23 cellular contexts compared by ENCODE assay signal in genomic region chr1:51859333-51859732, GRCh38. TPM values are rescaled to one million over a fixed set of nuclear protein-coding genes. Genes with fewer than 3 reads are reported as not detected.
DNase-seq lines count a peak whose midpoint lies in the region; ATAC-seq lines count a peak whose summit lies in the region.
"Had no signal": no experiment of that assay in that cellular context is flagged by ENCODE, and none has a peak within 500 bp of the region (broad histone marks: within the 10 kb centered on the region; RNA-seq: fewer than 3 reads in every experiment).

No MANE protein-coding gene starts in this region.

- H3K23ac ChIP-seq in mesenchymal stem cell (ENCODE audit: low read length in 2 of 2), result no peak overlapping the region

- no peak for DNase-seq in central memory CD8-positive, alpha-beta T cell (ENCODE audit: low spot score in 2 of 2)
- DNase-seq in myocyte (ENCODE audit: low read depth) (peak; percentile 72), NOMO-1 treated with dmso at 0.1 percent for 144 hours (lab: John Stamatoyannopoulos, UW; ENCODE audit: unreplicated experiment) (no peak), mesenchymal stem cell (no peak), MG63 (no peak)
- peak in 1 of 2 donors; percentile 33 for DNase-seq in stimulated activated effector memory CD8-positive, alpha-beta T cell treated with anti-CD3 and anti-CD28 coated beads, Interleukin-12 subunit alpha, Interleukin-12 subunit beta, amount 100 ng/mL, for 72 hours (ENCODE audit: low spot score in 2 of 2)
- DNase-seq: C1 segment of cervical spinal cord; CD4-positive, alpha-beta memory T cell; DMS 273 treated with DMSO at 0.1 percent for 48 hours; DMS79 treated with DMSO at 0.1 percent for 48 hours; GF-D8; IMR-90; NCI-H1092 treated with DMSO at 0.1 percent for 48 hours; NCI-H1436; NCI-H187; NCI-H2081 treated with DMSO at 0.1 percent for 48 hours; NCI-H2171 treated with DMSO at 0.1 percent for 48 hours; NCI-H345; NCI-H510A treated with DMSO at 0.1 percent for 48 hours; PC-3; SK-N-SH had no signal

- H3K36me3 ChIP-seq in HUES48 (ENCODE audit: control insufficient read depth, insufficient read depth, low read length) (peaks cover 12% of the 10 kb centered on the region), mesenchymal stem cell (ENCODE audit: control insufficient read depth in 1 of 2, insufficient read depth in 2 of 2, low read depth in 1 of 2, low read length in 2 of 2) (peaks cover 0 to 13% of the 10 kb centered on the region in 2 experiments), MG63 (peaks cover 28% of the 10 kb centered on the region)

- H3K27ac Mint-ChIP-seq in central memory CD8-positive, alpha-beta T cell (ENCODE audit: low read depth), result peak overlapping the region; percentile 44
- H3K27ac Mint-ChIP-seq in stimulated activated effector memory CD8-positive, alpha-beta T cell treated with anti-CD3 and anti-CD28 coated beads, Interleukin-12 subunit alpha, Interleukin-12 subunit beta, amount 100 ng/mL, for 72 hours, result peak overlapping the region; percentile 50

- no peak overlapping the region for H3K18ac ChIP-seq in mesenchymal stem cell (ENCODE audit: low read depth in 1 of 2, low read length in 2 of 2)

- no peak overlapping the region for H4K91ac ChIP-seq in mesenchymal stem cell (ENCODE audit: low read length)

- no peak overlapping the region for H2BK12ac ChIP-seq in mesenchymal stem cell (ENCODE audit: low read length in 2 of 2)

- no peak for ATAC-seq in central memory CD8-positive, alpha-beta T cell (replicated peaks; ENCODE audit: extremely low read depth, poor library complexity, severe bottlenecking)
- no peak for ATAC-seq in stimulated activated effector memory CD8-positive, alpha-beta T cell treated with anti-CD3 and anti-CD28 coated beads, Interleukin-12 subunit alpha, Interleukin-12 subunit beta, amount 100 ng/mL, for 72 hours
- ATAC-seq: PC-3 had no signal

- no peak overlapping the region for H3K4me2 ChIP-seq in mesenchymal stem cell (ENCODE audit: low read length, poor library complexity, severe bottlenecking)
- H3K4me2 ChIP-seq: KMS-11, SK-N-SH had no signal

- no peak overlapping the region for H3K4ac ChIP-seq in mesenchymal stem cell (ENCODE audit: low read depth in 1 of 2, low read length in 2 of 2)

- no peak overlapping the region for H4K8ac ChIP-seq in mesenchymal stem cell (ENCODE audit: low read length)

- H3K4me1 ChIP-seq in HUES48 (ENCODE audit: control insufficient read depth, insufficient read depth, low read length) (peaks cover 39% of the 10 kb centered on the region), mesenchymal stem cell (ENCODE audit: control insufficient read depth, insufficient read depth, low read depth, low read length) (no peaks in the 10 kb centered on the region)

- no peak overlapping the region for H2BK15ac ChIP-seq in mesenchymal stem cell (ENCODE audit: low read depth, poor library complexity, severe bottlenecking)

- H2AK5ac ChIP-seq in mesenchymal stem cell (ENCODE audit: low read length, severe bottlenecking), result no peak overlapping the region

- no peak overlapping the region for H2BK5ac ChIP-seq in mesenchymal stem cell (ENCODE audit: low read depth, low read length, poor library complexity, severe bottlenecking)

- no peak overlapping the region for H3K14ac ChIP-seq in mesenchymal stem cell (ENCODE audit: low read length in 2 of 2)

- no peaks in the 10 kb centered on the region for H3K27me3 Mint-ChIP-seq in central memory CD8-positive, alpha-beta T cell
- H3K27me3 Mint-ChIP-seq: CD4-positive, alpha-beta memory T cell had no signal

- peak overlapping the region; percentile 18; the same call in 1 of the 2 replicates for H3K4me3 ChIP-seq in HUES48 (ENCODE audit: low read depth, low read length)
- no peak overlapping the region for H3K4me3 ChIP-seq in mesenchymal stem cell (ENCODE audit: insufficient read depth in 1 of 2, low read depth in 1 of 2, low read length in 2 of 2)
- no peak overlapping the region for H3K4me3 ChIP-seq in MG63

- H3K9ac ChIP-seq in HUES48 (ENCODE audit: low read depth, low read length) (no peak overlapping the region), mesenchymal stem cell (ENCODE audit: low read length) (no peak overlapping the region)
- H3K9ac ChIP-seq: KMS-11, SK-N-SH had no signal

- no peak overlapping the region for H2AFZ ChIP-seq in mesenchymal stem cell (ENCODE audit: low read depth, low read length)

- H2BK120ac ChIP-seq in mesenchymal stem cell (ENCODE audit: low read depth, low read length), result no peak overlapping the region

- H3K27ac ChIP-seq in HUES48 (ENCODE audit: low read depth, low read length) (no peak overlapping the region), mesenchymal stem cell (ENCODE audit: low read length, poor library complexity, severe bottlenecking) (no peak overlapping the region)
- H3K27ac ChIP-seq: KMS-11 had no signal

- H3K27me3 ChIP-seq in HUES48 (ENCODE audit: control insufficient read depth, insufficient read depth, low read length) (no peaks in the 10 kb centered on the region), mesenchymal stem cell (ENCODE audit: control insufficient read depth in 1 of 2, insufficient read depth in 1 of 2, low read length in 2 of 2) (no peaks in the 10 kb centered on the region), MG63 (no peaks in the 10 kb centered on the region)

- peaks cover 21% of the 10 kb centered on the region for H3K79me1 ChIP-seq in mesenchymal stem cell (replicated peaks; ENCODE audit: low read length, poor library complexity, severe bottlenecking)

- no peaks in the 10 kb centered on the region for H3K9me3 Mint-ChIP-seq in central memory CD8-positive, alpha-beta T cell
- no peaks in the 10 kb centered on the region for H3K9me3 Mint-ChIP-seq in stimulated activated effector memory CD8-positive, alpha-beta T cell treated with anti-CD3 and anti-CD28 coated beads, Interleukin-12 subunit alpha, Interleukin-12 subunit beta, amount 100 ng/mL, for 72 hours
- H3K9me3 Mint-ChIP-seq: CD4-positive, alpha-beta memory T cell had no signal

- H3K9me3 ChIP-seq in HUES48 (ENCODE audit: control insufficient read depth, insufficient read depth, low read length), result no peaks in the 10 kb centered on the region
- H3K9me3 ChIP-seq in mesenchymal stem cell (ENCODE audit: control insufficient read depth, low read length), result no peaks in the 10 kb centered on the region
- H3K9me3 ChIP-seq in MG63, result no peaks in the 10 kb centered on the region
- H3K9me3 ChIP-seq: SK-N-SH had no signal

- H3K36me3 Mint-ChIP-seq in central memory CD8-positive, alpha-beta T cell (ENCODE audit: insufficient read depth), result peaks cover 9% of the 10 kb centered on the region
- H3K36me3 Mint-ChIP-seq in stimulated activated effector memory CD8-positive, alpha-beta T cell treated with anti-CD3 and anti-CD28 coated beads, Interleukin-12 subunit alpha, Interleukin-12 subunit beta, amount 100 ng/mL, for 72 hours, result peaks cover 33% of the 10 kb centered on the region

- peaks cover 33% of the 10 kb centered on the region for H3K4me1 Mint-ChIP-seq in central memory CD8-positive, alpha-beta T cell
- peaks cover 37% of the 10 kb centered on the region for H3K4me1 Mint-ChIP-seq in stimulated activated effector memory CD8-positive, alpha-beta T cell treated with anti-CD3 and anti-CD28 coated beads, Interleukin-12 subunit alpha, Interleukin-12 subunit beta, amount 100 ng/mL, for 72 hours

- no peak overlapping the region for H3K4me3 Mint-ChIP-seq in central memory CD8-positive, alpha-beta T cell
- no peak overlapping the region for H3K4me3 Mint-ChIP-seq in stimulated activated effector memory CD8-positive, alpha-beta T cell treated with anti-CD3 and anti-CD28 coated beads, Interleukin-12 subunit alpha, Interleukin-12 subunit beta, amount 100 ng/mL, for 72 hours
- H3K4me3 Mint-ChIP-seq: CD4-positive, alpha-beta memory T cell had no signal

- WGBS in mesenchymal stem cell, result 97% methylated on average over 2 of the region's 2 CpGs

RNA-seq across cellular contexts. Expression of gene NRDC, which starts 19.2 kb away (rescaled TPM):
- 67.8 and 84.5 TPM in 2 replicates for total RNA-seq in myocyte
- 102 TPM for polyA plus RNA-seq in myocyte (2012)
- 102 TPM for polyA plus RNA-seq in mesenchymal stem cell (2013, experiment 1 of 2)
- polyA plus RNA-seq in mesenchymal stem cell (2013, experiment 2 of 2), result 96.9 TPM
- total RNA-seq in MG63 (2014; rRNA removed; shearing (Covaris generic); ENCODE audit: low replicate concordance), result 85.9 and 113 TPM in 2 replicates
